19 cellular contexts compared by ENCODE assay signal in genomic region chr20:34771680-34772081, GRCh38. TPM values are rescaled to one million over a fixed set of nuclear protein-coding genes. Genes with fewer than 3 reads are reported as not detected.
DNase-seq lines count a peak whose midpoint lies in the region; ATAC-seq and TF ChIP-seq lines count a peak whose summit lies in the region.
"Had no signal": no experiment of that assay in that cellular context is flagged by ENCODE, and none has a peak within 500 bp of the region (broad histone marks: within the 10 kb centered on the region; RNA-seq: fewer than 3 reads in every experiment).

No MANE protein-coding gene starts in this region.

- peak overlapping the region in 1 of 10 donors; percentile 65 for H3K27ac Mint-ChIP-seq in naive thymus-derived CD8-positive, alpha-beta T cell
- H3K27ac Mint-ChIP-seq: activated CD4-positive, alpha-beta T cell treated with anti-CD3 and anti-CD28 coated beads, Interleukin-2, amount 10 ng/mL, durations not matched to agents 24 days and 14 days; stimulated activated naive CD8-positive, alpha-beta T cell treated with anti-CD3 and anti-CD28 coated beads, Interleukin-15, Interleukin-2, amounts not matched to agents 100 ng/mL and 50 ng/mL, for 24 hours had no signal

- H3K27me3 Mint-ChIP-seq in naive thymus-derived CD8-positive, alpha-beta T cell, result no peaks in the 10 kb centered on the region
- H3K27me3 Mint-ChIP-seq: activated CD4-positive, alpha-beta T cell treated with anti-CD3 and anti-CD28 coated beads, Interleukin-2, amount 10 ng/mL, durations not matched to agents 24 days and 14 days; stimulated activated naive CD8-positive, alpha-beta T cell treated with anti-CD3 and anti-CD28 coated beads, Interleukin-15, Interleukin-2, amounts not matched to agents 100 ng/mL and 50 ng/mL, for 24 hours had no signal

- no peak overlapping the region for H2BK120ac ChIP-seq in mesenchymal stem cell (ENCODE audit: low read depth, low read length)

- peaks cover 6 to 71% (median 21%) of the 10 kb centered on the region in 3 donors for H3K36me3 Mint-ChIP-seq in naive thymus-derived CD8-positive, alpha-beta T cell

- H2BK15ac ChIP-seq in mesenchymal stem cell (ENCODE audit: low read depth, poor library complexity, severe bottlenecking), result no peak overlapping the region

- H3K9me3 ChIP-seq in mesenchymal stem cell (ENCODE audit: control insufficient read depth, low read length), result no peaks in the 10 kb centered on the region

- H3K14ac ChIP-seq in mesenchymal stem cell (ENCODE audit: low read length in 2 of 2), result no peak overlapping the region

- peak; percentile 46 for DNase-seq in AG10803 (ENCODE audit: low read depth)
- peak; percentile 32 for DNase-seq in M059J (ENCODE audit: low read depth)
- peak; percentile 11 for DNase-seq in astrocyte of the hippocampus (ENCODE audit: low read depth, low spot score)
- DNase-seq in mesenchymal stem cell, result peak; percentile 53
- no peak for DNase-seq in naive thymus-derived CD8-positive, alpha-beta T cell
- DNase-seq in GM13977 (ENCODE audit: low spot score), result no peak
- no peak for DNase-seq in GDM1 (lab: John Stamatoyannopoulos, UW)
- DNase-seq: activated CD4-positive, alpha-beta T cell treated with anti-CD3 and anti-CD28 coated beads, Interleukin-2, amount 10 ng/mL, durations not matched to agents 24 days and 14 days; aorta; H9; left cardiac atrium; NCI-H1105; NCI-H2227 treated with DMSO at 0.1 percent for 48 hours; SHP77; stimulated activated CD4-positive, alpha-beta T cell treated with anti-CD3 and anti-CD28 coated beads, Interleukin-12 subunit alpha, Interleukin-12 subunit beta, amount 100 ng/mL, for 4 hours had no signal

- H4K91ac ChIP-seq in mesenchymal stem cell (ENCODE audit: low read length), result no peak overlapping the region

- peak overlapping the region; percentile 71 for H2AK5ac ChIP-seq in mesenchymal stem cell (ENCODE audit: low read length, severe bottlenecking)

- H3K4ac ChIP-seq in mesenchymal stem cell (ENCODE audit: low read depth in 1 of 2, low read length in 2 of 2), result no peak overlapping the region

- no peak overlapping the region for H2BK12ac ChIP-seq in mesenchymal stem cell (ENCODE audit: low read length in 2 of 2)

- H4K8ac ChIP-seq in mesenchymal stem cell (ENCODE audit: low read length), result no peak overlapping the region

- no peak overlapping the region for H3K4me2 ChIP-seq in mesenchymal stem cell (ENCODE audit: low read length, poor library complexity, severe bottlenecking)
- H3K4me2 ChIP-seq: hepatocyte had no signal

- no peak overlapping the region for H3K4me3 ChIP-seq in AG10803 (ENCODE audit: low read length)
- no peak overlapping the region for H3K4me3 ChIP-seq in mesenchymal stem cell (ENCODE audit: insufficient read depth in 1 of 2, low read depth in 1 of 2, low read length in 2 of 2)
- H3K4me3 ChIP-seq: hepatocyte had no signal

- H2AFZ ChIP-seq in mesenchymal stem cell (ENCODE audit: low read depth, low read length), result no peak overlapping the region
- H2AFZ ChIP-seq: hepatocyte had no signal

- no peaks in the 10 kb centered on the region for H3K27me3 ChIP-seq in mesenchymal stem cell (ENCODE audit: control insufficient read depth in 1 of 2, insufficient read depth in 1 of 2, low read length in 2 of 2)
- H3K27me3 ChIP-seq: hepatocyte had no signal

- peak overlapping the region; percentile 42 for H3K27ac ChIP-seq in mesenchymal stem cell (ENCODE audit: low read length, poor library complexity, severe bottlenecking)
- H3K27ac ChIP-seq: epithelial cell of prostate, hepatocyte had no signal

- no peak overlapping the region for H3K18ac ChIP-seq in mesenchymal stem cell (ENCODE audit: low read depth in 1 of 2, low read length in 2 of 2)

- 70% methylated on average over 3 of the region's 3 CpGs for WGBS in mesenchymal stem cell

- peaks cover 26 to 69% of the 10 kb centered on the region in 2 experiments for H3K36me3 ChIP-seq in mesenchymal stem cell (ENCODE audit: control insufficient read depth in 1 of 2, insufficient read depth in 2 of 2, low read depth in 1 of 2, low read length in 2 of 2)

- peaks cover 25% of the 10 kb centered on the region for H3K79me1 ChIP-seq in mesenchymal stem cell (replicated peaks; ENCODE audit: low read length, poor library complexity, severe bottlenecking)

- peaks cover 12% of the 10 kb centered on the region for H3K4me1 ChIP-seq in mesenchymal stem cell (ENCODE audit: control insufficient read depth, insufficient read depth, low read depth, low read length)

- H3K23ac ChIP-seq in mesenchymal stem cell (ENCODE audit: low read length in 2 of 2), result no peak overlapping the region

- in situ Hi-C loops in GM13977 (cut with MboI; ENCODE audit: low pct_unique_long_range_greater_than_20kb, low sequenced_read_pairs, unreplicated experiment), result no loop called here

- H2BK5ac ChIP-seq in mesenchymal stem cell (ENCODE audit: low read depth, low read length, poor library complexity, severe bottlenecking), result no peak overlapping the region

- no peaks in the 10 kb centered on the region for H3K9me3 Mint-ChIP-seq in naive thymus-derived CD8-positive, alpha-beta T cell
- H3K9me3 Mint-ChIP-seq: activated CD4-positive, alpha-beta T cell treated with anti-CD3 and anti-CD28 coated beads, Interleukin-2, amount 10 ng/mL, durations not matched to agents 24 days and 14 days; H9; stimulated activated naive CD8-positive, alpha-beta T cell treated with anti-CD3 and anti-CD28 coated beads, Interleukin-15, Interleukin-2, amounts not matched to agents 100 ng/mL and 50 ng/mL, for 24 hours had no signal

- POLR2A ChIA-PET in naive thymus-derived CD8-positive, alpha-beta T cell (lab: Charles Lee), result no interaction called here

- no peak for ATAC-seq in HG03025 (IDR thresholded peaks at IDR 0.05; ENCODE audit: low FRiP score, unreplicated experiment)
- no peak for ATAC-seq in naive thymus-derived CD8-positive, alpha-beta T cell
- ATAC-seq: left cardiac atrium had no signal

- no peak overlapping the region for H3K4me3 Mint-ChIP-seq in naive thymus-derived CD8-positive, alpha-beta T cell
- H3K4me3 Mint-ChIP-seq: activated CD4-positive, alpha-beta T cell treated with anti-CD3 and anti-CD28 coated beads, Interleukin-2, amount 10 ng/mL, durations not matched to agents 24 days and 14 days; H9; stimulated activated naive CD8-positive, alpha-beta T cell treated with anti-CD3 and anti-CD28 coated beads, Interleukin-15, Interleukin-2, amounts not matched to agents 100 ng/mL and 50 ng/mL, for 24 hours had no signal

- no peak for TF ChIP-seq CTCF in AG10803 (conservative IDR thresholded peaks at IDR 0.05; ENCODE audit: low read length)
- TF ChIP-seq CTCF in GM13977 (IDR thresholded peaks at IDR 0.05; ENCODE audit: extremely low read depth, insufficient read depth, missing control alignments), result no peak

- H3K9ac ChIP-seq in mesenchymal stem cell (ENCODE audit: low read length), result peak overlapping the region; percentile 12

- no peaks in the 10 kb centered on the region for H3K4me1 Mint-ChIP-seq in naive thymus-derived CD8-positive, alpha-beta T cell
- H3K4me1 Mint-ChIP-seq: activated CD4-positive, alpha-beta T cell treated with anti-CD3 and anti-CD28 coated beads, Interleukin-2, amount 10 ng/mL, durations not matched to agents 24 days and 14 days; H9 had no signal

RNA-seq across cellular contexts. Expression of gene NCOA6, which starts 53.8 kb away (rescaled TPM):
- 7.5 and 14.5 TPM in 2 replicates for total RNA-seq in M059J (2014; rRNA removed; shearing (Covaris generic))
- 28.3 TPM for polyA plus RNA-seq in mesenchymal stem cell (2013, experiment 1 of 2)
- 25.6 TPM for polyA plus RNA-seq in mesenchymal stem cell (2013, experiment 2 of 2)
- 10 to 100 TPM; 24.3 to 29.2 TPM for total RNA-seq in naive thymus-derived CD8-positive, alpha-beta T cell
- 1 to 10 TPM; 2.8 to 8.2 (median 5.0) TPM for polyA plus RNA-seq in naive thymus-derived CD8-positive, alpha-beta T cell

Comparison
In these comparisons a context has a peak if more than half of its experiments do, and no peak if none do; other contexts are left out.
1. DNase-seq: peak in AG10803 (single experiment), M059J (single experiment), astrocyte of the hippocampus (single experiment) and mesenchymal stem cell (single experiment); none in naive thymus-derived CD8-positive, alpha-beta T cell (0 of 10), GM13977 (single experiment) and GDM1 (single experiment).